In the genomic region with DNA sequence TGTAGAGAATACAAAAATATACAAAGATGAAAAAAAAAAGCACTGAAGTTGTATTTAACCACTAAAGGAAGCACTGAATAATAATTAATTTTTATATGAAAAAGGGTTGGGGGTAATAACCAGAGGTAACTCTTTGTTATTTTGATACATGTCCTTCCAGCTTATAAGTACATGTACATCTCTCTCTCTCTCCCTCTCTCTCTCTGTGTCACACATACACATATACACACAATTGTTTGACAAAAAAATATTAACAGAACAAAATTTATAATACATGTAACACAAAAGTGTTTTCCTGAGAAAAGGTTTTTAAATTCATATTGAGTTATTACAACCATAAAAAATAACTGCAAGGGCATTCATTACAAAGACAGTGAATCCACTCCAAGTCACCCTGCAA, we compare ENCODE assay signal across 10 cellular contexts. TPM values are rescaled to one million over a fixed set of nuclear protein-coding genes. Genes with fewer than 3 reads are reported as not detected.
DNase-seq lines count a peak whose midpoint lies in the region; ATAC-seq, FAIRE-seq and TF ChIP-seq lines count a peak whose summit lies in the region.
"Had no signal": no experiment of that assay in that cellular context is flagged by ENCODE, and none has a peak within 500 bp of the region (broad histone marks: within the 10 kb centered on the region; RNA-seq: fewer than 3 reads in every experiment).

No MANE protein-coding gene starts in this region.

- peak overlapping the region; percentile 61 for H3K4me3 ChIP-seq in CD8-positive, alpha-beta memory T cell (ENCODE audit: low read length)
- peak overlapping the region; percentile 52 for H3K4me3 ChIP-seq in Karpas-422 (ENCODE audit: low read length)

- ATAC-seq in central memory CD8-positive, alpha-beta T cell (replicated peaks; ENCODE audit: extremely low read depth, poor library complexity, severe bottlenecking) = no peak

- peaks cover 0 to 2% (median 0%) of the 10 kb centered on the region in 5 donors for H3K9me3 Mint-ChIP-seq in CD8-positive, alpha-beta memory T cell
- H3K9me3 Mint-ChIP-seq in central memory CD8-positive, alpha-beta T cell = no peaks in the 10 kb centered on the region
- no peaks in the 10 kb centered on the region for H3K9me3 Mint-ChIP-seq in osteocyte (ENCODE audit: unreplicated experiment)

- peaks cover 76% of the 10 kb centered on the region for H3K79me2 ChIP-seq in Karpas-422 (ENCODE audit: low read length)

- peak overlapping the region; percentile 67 for H3K9ac ChIP-seq in Karpas-422 (ENCODE audit: low read length)

- FAIRE-seq in GM12892 (lab: Jason Lieb, UNC) = no peak

- CTCF ChIA-PET in CD8-positive, alpha-beta memory T cell (lab: Charles Lee) = interaction anchor here (1.4 to 12.7 kb wide), 8 partner anchors 10 to 95 kb away, joined by 4 to 167 read pairs (median 10); no protein-coding TSS in a partner anchor

- H3K36me3 ChIP-seq in CD8-positive, alpha-beta memory T cell (ENCODE audit: insufficient read depth, low read length) = peaks cover 19% of the 10 kb centered on the region
- H3K36me3 ChIP-seq in Karpas-422 (ENCODE audit: insufficient read depth, low read length) = 0 out of 2 replicates have a peak, but pooled peaks cover 6% of the 10 kb centered on the region
- H3K36me3 ChIP-seq: adrenal gland had no signal

- H4K20me1 ChIP-seq in Karpas-422 (ENCODE audit: insufficient read depth, low read depth, low read length) = no peaks in the 10 kb centered on the region

- DNase-seq in CD8-positive, alpha-beta memory T cell = no peak
- DNase-seq in Karpas-422 (peak; percentile 58), osteocyte (ENCODE audit: extremely low spot score, unreplicated experiment) (no peak), A172 (ENCODE audit: low spot score) (no peak), NCI-H2029 (lab: John Stamatoyannopoulos, UW) (no peak), mesenteric fat pad (ENCODE audit: low spot score) (no peak), GM12892 (ENCODE audit: insufficient read length) (no peak)
- no peak for DNase-seq in central memory CD8-positive, alpha-beta T cell (ENCODE audit: low spot score in 2 of 2)
- DNase-seq: occipital lobe had no signal

- H3K4me1 Mint-ChIP-seq in CD8-positive, alpha-beta memory T cell = peaks cover 58 to 69% (median 58%) of the 10 kb centered on the region in 3 donors
- peaks cover 63% of the 10 kb centered on the region for H3K4me1 Mint-ChIP-seq in central memory CD8-positive, alpha-beta T cell
- H3K4me1 Mint-ChIP-seq in osteocyte (ENCODE audit: unreplicated experiment) = peaks cover 64% of the 10 kb centered on the region

- H3K9me3 ChIP-seq in CD8-positive, alpha-beta memory T cell (ENCODE audit: low read length) = no peaks in the 10 kb centered on the region
- H3K9me3 ChIP-seq in Karpas-422 (ENCODE audit: low read length) = no peaks in the 10 kb centered on the region
- H3K9me3 ChIP-seq: adrenal gland had no signal

- H3K9me2 ChIP-seq in Karpas-422 (replicated peaks; ENCODE audit: insufficient read depth, low read length) = no peaks in the 10 kb centered on the region

- H3K4me2 ChIP-seq in Karpas-422 (ENCODE audit: low read depth, low read length, poor library complexity, severe bottlenecking) = peak overlapping the region; percentile 74

- no peaks in the 10 kb centered on the region for H3K27me3 Mint-ChIP-seq in CD8-positive, alpha-beta memory T cell
- H3K27me3 Mint-ChIP-seq in central memory CD8-positive, alpha-beta T cell = no peaks in the 10 kb centered on the region
- H3K27me3 Mint-ChIP-seq in osteocyte (ENCODE audit: unreplicated experiment) = no peaks in the 10 kb centered on the region

- H3K36me3 Mint-ChIP-seq in CD8-positive, alpha-beta memory T cell = peaks cover 16 to 84% (median 23%) of the 10 kb centered on the region in 3 donors
- peaks cover 62% of the 10 kb centered on the region for H3K36me3 Mint-ChIP-seq in central memory CD8-positive, alpha-beta T cell (ENCODE audit: insufficient read depth)
- no peaks in the 10 kb centered on the region for H3K36me3 Mint-ChIP-seq in osteocyte (ENCODE audit: unreplicated experiment)

- TF ChIP-seq CTCF in osteocyte (IDR thresholded peaks at IDR 0.05) = no peak

- H3K27ac ChIP-seq in CD8-positive, alpha-beta memory T cell (ENCODE audit: low read depth, low read length) = peak overlapping the region; percentile 68
- H3K27ac ChIP-seq in Karpas-422 (ENCODE audit: low read length) = peak overlapping the region; percentile 99

- no peak overlapping the region for H2AFZ ChIP-seq in Karpas-422 (ENCODE audit: low read length)

- no peaks in the 10 kb centered on the region for H3K27me3 ChIP-seq in CD8-positive, alpha-beta memory T cell (ENCODE audit: insufficient read depth, low read length, poor library complexity, severe bottlenecking)
- H3K27me3 ChIP-seq in Karpas-422 (ENCODE audit: low read length) = no peaks in the 10 kb centered on the region
- H3K27me3 ChIP-seq: adrenal gland had no signal

- H3K4me1 ChIP-seq in CD8-positive, alpha-beta memory T cell (ENCODE audit: insufficient read depth, low read length) = peaks cover 52% of the 10 kb centered on the region
- H3K4me1 ChIP-seq in Karpas-422 (ENCODE audit: low read length) = peaks cover 87% of the 10 kb centered on the region

- H3K27ac Mint-ChIP-seq in CD8-positive, alpha-beta memory T cell = peak overlapping the region; percentile 91 to 99 (median 98)
- peak overlapping the region; percentile 98 for H3K27ac Mint-ChIP-seq in central memory CD8-positive, alpha-beta T cell (ENCODE audit: low read depth)
- H3K27ac Mint-ChIP-seq in osteocyte (ENCODE audit: unreplicated experiment) = peak overlapping the region; percentile 93

- POLR2A ChIA-PET in CD8-positive, alpha-beta memory T cell (lab: Charles Lee) = interaction anchor here (0.8 to 2.2 kb wide), 11 partner anchors 10 to 100 kb away, joined by 3 to 12 read pairs (median 4); no protein-coding TSS in a partner anchor

- H3K4me3 Mint-ChIP-seq in CD8-positive, alpha-beta memory T cell = peak overlapping the region; percentile 86 to 99 (median 98)
- peak overlapping the region; percentile 78 for H3K4me3 Mint-ChIP-seq in central memory CD8-positive, alpha-beta T cell
- H3K4me3 Mint-ChIP-seq in osteocyte (ENCODE audit: unreplicated experiment) = peak overlapping the region; percentile 56

- TF ChIP-seq POLR2A in GM12892 (IDR thresholded peaks at IDR 0.05; ENCODE audit: low read depth, low read length) = no peak

RNA-seq across cellular contexts. Expression of a gene that starts 4.6 kb away (rescaled TPM):
- 100 to 1,000 TPM; 317 to 326 TPM for total RNA-seq in CD8-positive, alpha-beta memory T cell
- 200 TPM for polyA plus RNA-seq in CD8-positive, alpha-beta memory T cell
- 46.8 and 62.6 TPM in 2 replicates for total RNA-seq in Karpas-422 (2014; rRNA removed; shearing (Covaris generic); ENCODE audit: low replicate concordance)
- 57.7 and 60.1 TPM in 2 replicates for total RNA-seq in osteocyte
- total RNA-seq in A172 (2014; rRNA removed; shearing (Covaris generic)) = 8.1 and 8.6 TPM in 2 replicates
- total RNA-seq in mesenteric fat pad = 84.0 TPM
- polyA plus RNA-seq in GM12892 (2012; ENCODE audit: missing spikeins) = 108 TPM
